In genomic region chr7:110388451-110388850, GRCh38 we compare ENCODE assay signal across 24 cellular contexts.
DNase-seq lines count a peak whose midpoint lies in the region; ATAC-seq and TF ChIP-seq lines count a peak whose summit lies in the region.
"Had no signal": no experiment of that assay in that cellular context is flagged by ENCODE, and none has a peak within 500 bp of the region (broad histone marks: within the 10 kb centered on the region; RNA-seq: fewer than 3 reads in every experiment).

No MANE protein-coding gene starts in this region.

- H3K4me1 ChIP-seq in HUES48 (ENCODE audit: control insufficient read depth, insufficient read depth, low read length), result peaks cover 45% of the 10 kb centered on the region
- H3K4me1 ChIP-seq in neuronal stem cell (ENCODE audit: control insufficient read depth in 2 of 2, insufficient read depth in 1 of 2, low read depth in 1 of 2, low read length in 2 of 2), result peaks cover 3 to 11% of the 10 kb centered on the region in 2 donors
- H3K4me1 ChIP-seq in CD8-positive, alpha-beta memory T cell (ENCODE audit: insufficient read depth, low read length), result no peaks in the 10 kb centered on the region

- H4K91ac ChIP-seq in neuronal stem cell (ENCODE audit: low read depth, low read length, poor library complexity), result no peak overlapping the region

- no peak overlapping the region for H2BK15ac ChIP-seq in neuronal stem cell (ENCODE audit: low read length)

- TF ChIP-seq CTCF in WTC11 (IDR thresholded peaks at IDR 0.05), result no peak

- peak overlapping the region; percentile 38 for H2AFZ ChIP-seq in neuronal stem cell (ENCODE audit: low read length)

- no peaks in the 10 kb centered on the region for H3K36me3 ChIP-seq in HUES48 (ENCODE audit: control insufficient read depth, insufficient read depth, low read length)
- H3K36me3 ChIP-seq in neuronal stem cell (replicated peaks in 1 of 2; ENCODE audit: control insufficient read depth in 2 of 2, insufficient read depth in 2 of 2, low read length in 2 of 2), result no peaks in the 10 kb centered on the region
- no peaks in the 10 kb centered on the region for H3K36me3 ChIP-seq in CD8-positive, alpha-beta memory T cell (ENCODE audit: insufficient read depth, low read length)

- no peak overlapping the region for H3K4me3 Mint-ChIP-seq in WTC11
- H3K4me3 Mint-ChIP-seq in activated CD8-positive, alpha-beta T cell treated with anti-CD3 and anti-CD28 coated beads, Interleukin-2, amount 10 ng/mL, durations not matched to agents 7 days and 5 days, result no peak overlapping the region
- H3K4me3 Mint-ChIP-seq in CD8-positive, alpha-beta memory T cell, result no peak overlapping the region
- H3K4me3 Mint-ChIP-seq: CD4-positive, alpha-beta memory T cell had no signal

- H3K27me3 Mint-ChIP-seq in WTC11 (ENCODE audit: low read depth), result peaks cover 9% of the 10 kb centered on the region
- peaks cover 2% of the 10 kb centered on the region for H3K27me3 Mint-ChIP-seq in activated CD8-positive, alpha-beta T cell treated with anti-CD3 and anti-CD28 coated beads, Interleukin-2, amount 10 ng/mL, durations not matched to agents 7 days and 5 days (ENCODE audit: low read depth)
- no peaks in the 10 kb centered on the region for H3K27me3 Mint-ChIP-seq in CD8-positive, alpha-beta memory T cell
- H3K27me3 Mint-ChIP-seq: CD4-positive, alpha-beta memory T cell had no signal

- no peak overlapping the region for H3K27ac Mint-ChIP-seq in WTC11
- H3K27ac Mint-ChIP-seq in activated CD8-positive, alpha-beta T cell treated with anti-CD3 and anti-CD28 coated beads, Interleukin-2, amount 10 ng/mL, durations not matched to agents 7 days and 5 days, result no peak overlapping the region
- H3K27ac Mint-ChIP-seq in CD8-positive, alpha-beta memory T cell, result no peak overlapping the region
- H3K27ac Mint-ChIP-seq: CD4-positive, alpha-beta memory T cell had no signal

- no peak overlapping the region for H3K14ac ChIP-seq in neuronal stem cell (ENCODE audit: low read length)

- no peak overlapping the region for H2BK5ac ChIP-seq in neuronal stem cell (ENCODE audit: low read length)

- no peak overlapping the region for H2AK5ac ChIP-seq in neuronal stem cell (ENCODE audit: low read depth, low read length)

- ATAC-seq in WTC11, result 0 out of 2 replicates have a peak, but pooled peaks have one; percentile 52
- ATAC-seq in activated CD8-positive, alpha-beta T cell treated with anti-CD3 and anti-CD28 coated beads, Interleukin-2, amount 10 ng/mL, durations not matched to agents 7 days and 5 days, result no peak
- ATAC-seq: HepG2, K562, PC-3 had no signal

- POLR2A ChIA-PET in WTC11 (lab: Charles Lee), result no interaction called here
- POLR2A ChIA-PET in activated CD8-positive, alpha-beta T cell treated with anti-CD3 and anti-CD28 coated beads, Interleukin-2, amount 10 ng/mL, durations not matched to agents 7 days and 5 days (lab: Charles Lee), result no interaction called here
- POLR2A ChIA-PET in CD8-positive, alpha-beta memory T cell (lab: Charles Lee), result no interaction called here

- H3K9me3 ChIP-seq in HUES48 (ENCODE audit: control insufficient read depth, insufficient read depth, low read length) (no peaks in the 10 kb centered on the region), neuronal stem cell (replicated peaks in 1 of 2; ENCODE audit: control insufficient read depth in 2 of 2, insufficient read depth in 1 of 2, low read depth in 1 of 2, low read length in 2 of 2) (no peaks in the 10 kb centered on the region)
- H3K9me3 ChIP-seq in CD8-positive, alpha-beta memory T cell (ENCODE audit: low read length), result no peaks in the 10 kb centered on the region
- H3K9me3 ChIP-seq: SK-N-SH had no signal

- no peak overlapping the region for H2BK12ac ChIP-seq in neuronal stem cell (ENCODE audit: low read length)

- H3K4me1 Mint-ChIP-seq in WTC11, result peaks cover 49% of the 10 kb centered on the region
- H3K4me1 Mint-ChIP-seq in activated CD8-positive, alpha-beta T cell treated with anti-CD3 and anti-CD28 coated beads, Interleukin-2, amount 10 ng/mL, durations not matched to agents 7 days and 5 days (ENCODE audit: low read depth), result no peaks in the 10 kb centered on the region
- H3K4me1 Mint-ChIP-seq in CD8-positive, alpha-beta memory T cell, result no peaks in the 10 kb centered on the region
- H3K4me1 Mint-ChIP-seq: CD4-positive, alpha-beta memory T cell had no signal

- no peaks in the 10 kb centered on the region; the same call in 1 of the 2 replicates for H3K27me3 ChIP-seq in HUES48 (ENCODE audit: control insufficient read depth, insufficient read depth, low read length)
- no peaks in the 10 kb centered on the region for H3K27me3 ChIP-seq in neuronal stem cell (ENCODE audit: control insufficient read depth in 3 of 3, insufficient read depth in 3 of 3, low read depth in 1 of 3, low read length in 3 of 3)
- no peaks in the 10 kb centered on the region for H3K27me3 ChIP-seq in CD8-positive, alpha-beta memory T cell (ENCODE audit: insufficient read depth, low read length, poor library complexity, severe bottlenecking)

- H3K9ac ChIP-seq in HUES48 (ENCODE audit: low read depth, low read length) (no peak overlapping the region), neuronal stem cell (ENCODE audit: low read depth, low read length, poor library complexity) (no peak overlapping the region)
- H3K9ac ChIP-seq: SK-N-SH had no signal

- H3K27ac ChIP-seq in HUES48 (ENCODE audit: low read depth, low read length) (peak overlapping the region; percentile 72), neuronal stem cell (replicated peaks; ENCODE audit: low read length) (no peak overlapping the region)
- no peak overlapping the region for H3K27ac ChIP-seq in CD8-positive, alpha-beta memory T cell (ENCODE audit: low read depth, low read length)

- no peak overlapping the region for H2BK120ac ChIP-seq in neuronal stem cell (ENCODE audit: low read depth, low read length)

- no peaks in the 10 kb centered on the region for H3K9me3 Mint-ChIP-seq in WTC11
- H3K9me3 Mint-ChIP-seq in activated CD8-positive, alpha-beta T cell treated with anti-CD3 and anti-CD28 coated beads, Interleukin-2, amount 10 ng/mL, durations not matched to agents 7 days and 5 days (ENCODE audit: insufficient read depth), result no peaks in the 10 kb centered on the region
- H3K9me3 Mint-ChIP-seq in CD8-positive, alpha-beta memory T cell, result peaks cover 0 to 2% (median 0%) of the 10 kb centered on the region in 5 donors

- no peak overlapping the region for H3K23ac ChIP-seq in neuronal stem cell (ENCODE audit: low read depth, low read length, poor library complexity)

- H3K4me3 ChIP-seq in HUES48 (ENCODE audit: low read depth, low read length) (0 out of 2 replicates have a peak overlapping the region, but pooled peaks have one; percentile 17), neuronal stem cell (ENCODE audit: low read length in 2 of 2) (no peak overlapping the region)
- no peak overlapping the region for H3K4me3 ChIP-seq in CD8-positive, alpha-beta memory T cell (ENCODE audit: low read length)
- H3K4me3 ChIP-seq: K562 had no signal

- no peaks in the 10 kb centered on the region for H3K79me1 ChIP-seq in neuronal stem cell (ENCODE audit: low read depth, low read length)

- H3K18ac ChIP-seq in neuronal stem cell (ENCODE audit: low read length), result no peak overlapping the region

- CTCF ChIA-PET in WTC11 (lab: Charles Lee), result no interaction called here
- CTCF ChIA-PET in activated CD8-positive, alpha-beta T cell treated with anti-CD3 and anti-CD28 coated beads, Interleukin-2, amount 10 ng/mL, durations not matched to agents 7 days and 5 days (lab: Charles Lee), result no interaction called here
- CTCF ChIA-PET in CD8-positive, alpha-beta memory T cell (lab: Charles Lee), result no interaction called here

- DNase-seq in WTC11 (ENCODE audit: low spot score) (no peak), foreskin melanocyte (peak; percentile 67), neuronal stem cell (ENCODE audit: low spot score) (no peak), DMS79 (lab: John Stamatoyannopoulos, UW) (no peak), NCI-H2227 (lab: John Stamatoyannopoulos, UW; ENCODE audit: unreplicated experiment) (no peak)
- no peak for DNase-seq in activated CD8-positive, alpha-beta T cell treated with anti-CD3 and anti-CD28 coated beads, Interleukin-2, amount 10 ng/mL, durations not matched to agents 7 days and 5 days
- no peak for DNase-seq in CD8-positive, alpha-beta memory T cell
- DNase-seq: C1 segment of cervical spinal cord; CD4-positive, alpha-beta memory T cell; GOT3; HCEC 1CT; Kasumi-1; NCI-H1105; NCI-H146; NCI-H1930; NCI-H2107; NCI-H446; NCI-H524 treated with DMSO at 0.1 percent for 48 hours; NCI-H774; PC-3; SK-N-SH had no signal

- H4K8ac ChIP-seq in neuronal stem cell (ENCODE audit: low read depth, low read length), result no peak overlapping the region

- no peak overlapping the region for H3K4ac ChIP-seq in neuronal stem cell (ENCODE audit: low read length)

- H3K36me3 Mint-ChIP-seq in WTC11, result no peaks in the 10 kb centered on the region
- H3K36me3 Mint-ChIP-seq in activated CD8-positive, alpha-beta T cell treated with anti-CD3 and anti-CD28 coated beads, Interleukin-2, amount 10 ng/mL, durations not matched to agents 7 days and 5 days (ENCODE audit: low read depth), result no peaks in the 10 kb centered on the region
- no peaks in the 10 kb centered on the region for H3K36me3 Mint-ChIP-seq in CD8-positive, alpha-beta memory T cell
- H3K36me3 Mint-ChIP-seq: CD4-positive, alpha-beta memory T cell had no signal

- WGBS in neuronal stem cell (ENCODE audit: extremely low coverage in 2 of 2, insufficient read length in 2 of 2, insufficient replicate concordance in 1 of 2), 2 donors, result no CpG with 5 or more reads among the region's 1 CpG

- H3K4me2 ChIP-seq in neuronal stem cell (ENCODE audit: insufficient read depth, low read length, poor library complexity, severe bottlenecking), result no peak overlapping the region
- H3K4me2 ChIP-seq: SK-N-SH had no signal

TF ChIP-seq in WTC11, 78 proteins besides CTCF, POLR2A, EP300 and RAD21 (continues in another document):
- no peak for TF ChIP-seq MXD4 (CRISPR knock-in tag; IDR thresholded peaks at IDR 0.05; ENCODE audit: borderline replicate concordance)
- no peak for TF ChIP-seq KAT7 (CRISPR knock-in tag; IDR thresholded peaks at IDR 0.05; ENCODE audit: borderline replicate concordance)
- no peak for TF ChIP-seq NR2C2 (CRISPR knock-in tag; IDR thresholded peaks at IDR 0.05)
- no peak for TF ChIP-seq JUN (CRISPR knock-in tag; IDR thresholded peaks at IDR 0.05)
- no peak for TF ChIP-seq USF2 (CRISPR knock-in tag; IDR thresholded peaks at IDR 0.05)
- no peak for TF ChIP-seq JAZF1 (CRISPR knock-in tag; IDR thresholded peaks at IDR 0.05)
- no peak for TF ChIP-seq NFYB (CRISPR knock-in tag; conservative IDR thresholded peaks at IDR 0.05; ENCODE audit: low read depth)
